Comparison of ENCODE assay signal across 9 cellular contexts in the genomic region with DNA sequence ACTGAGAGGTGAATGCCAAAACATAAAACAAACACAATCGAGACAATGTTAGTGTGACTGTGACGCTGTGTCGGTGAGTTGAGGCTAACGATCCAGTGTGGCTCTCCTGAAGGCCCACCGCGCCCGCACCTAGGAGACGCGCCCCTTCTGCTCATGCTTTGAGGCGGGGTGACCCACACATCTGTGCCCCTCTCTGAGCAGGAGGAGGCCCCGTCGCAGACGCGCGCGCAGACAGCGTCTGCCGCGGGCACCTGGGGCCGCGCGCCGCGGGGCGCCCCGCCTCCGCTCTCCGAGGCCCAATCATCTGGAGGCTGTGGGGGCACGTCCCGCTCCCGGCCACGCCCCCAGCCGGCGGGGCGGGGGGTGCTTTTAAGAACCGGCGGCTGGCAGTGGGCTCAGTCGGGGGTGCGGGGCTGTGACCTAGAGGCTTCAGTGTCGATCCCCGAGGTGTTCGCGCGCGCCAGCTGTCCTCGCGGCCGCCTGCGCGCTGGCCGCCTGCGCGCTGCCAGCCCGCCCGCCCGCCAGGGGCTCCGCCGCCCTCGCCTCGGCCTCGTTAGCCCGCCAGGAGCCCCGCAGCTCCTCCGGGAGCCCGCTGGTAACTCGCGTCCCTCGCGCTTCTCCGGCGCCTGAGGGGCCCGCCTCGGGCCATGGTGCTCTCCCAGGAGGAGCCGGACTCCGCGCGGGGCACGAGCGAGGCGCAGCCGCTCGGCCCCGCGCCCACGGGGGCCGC. TPM values are rescaled to one million over a fixed set of nuclear protein-coding genes. Genes with fewer than 3 reads are reported as not detected.
DNase-seq lines count a peak whose midpoint lies in the region; ATAC-seq lines count a peak whose summit lies in the region.
"Had no signal": no experiment of that assay in that cellular context is flagged by ENCODE, and none has a peak within 500 bp of the region (broad histone marks: within the 10 kb centered on the region; RNA-seq: fewer than 3 reads in every experiment).

TSS of gene SLC16A10 (plus strand) at position 398 of the 730 bp plus-strand sequence. CDS start at position 648, 250 bp downstream.

- POLR2A ChIA-PET in naive thymus-derived CD8-positive, alpha-beta T cell (lab: Charles Lee), result interaction anchor here (0.6 to 1.9 kb wide), 19 partner anchors 10 to 272 kb away, joined by 3 to 8 read pairs (median 5); partner anchors contain the start of genes AMD1 and CDK19

- H3K27me3 Mint-ChIP-seq in naive thymus-derived CD8-positive, alpha-beta T cell, result peaks cover 0 to 22% (median 0%) of the 10 kb centered on the region in 5 donors

- 1% methylated on average over 72 to 86 of the region's 86 CpGs for WGBS in esophagus, 2 donors

- no peaks in the 10 kb centered on the region for H3K9me3 Mint-ChIP-seq in naive thymus-derived CD8-positive, alpha-beta T cell

- peaks cover 0 to 6% of the 10 kb centered on the region in 2 donors for H3K27me3 ChIP-seq in esophagus (ENCODE audit: control insufficient read depth in 1 of 2, insufficient read depth in 2 of 2, low read length in 2 of 2)

- H3K4me1 ChIP-seq in esophagus (ENCODE audit: control insufficient read depth in 2 of 2, insufficient read depth in 2 of 2, low read length in 1 of 2), result no peaks in the 10 kb centered on the region

- peaks cover 23 to 45% (median 42%) of the 10 kb centered on the region in 4 donors for H3K4me1 Mint-ChIP-seq in naive thymus-derived CD8-positive, alpha-beta T cell

- H3K36me3 ChIP-seq in esophagus (ENCODE audit: control insufficient read depth in 2 of 2, insufficient read depth in 2 of 2, low read length in 1 of 2), result no peaks in the 10 kb centered on the region

- H3K27ac ChIP-seq in esophagus (ENCODE audit: low read depth in 2 of 2, low read length in 1 of 2), result no peak within 1 kb of the TSS

- peak within 1 kb of the TSS; percentile 77 to 96 (median 95) for H3K27ac Mint-ChIP-seq in naive thymus-derived CD8-positive, alpha-beta T cell

- H3K4me3 ChIP-seq in esophagus (ENCODE audit: low read depth in 1 of 2, low read length in 2 of 2), result peak within 1 kb of the TSS; percentile 48 to 67

- H3K9me3 ChIP-seq in esophagus (ENCODE audit: control insufficient read depth in 2 of 2, insufficient read depth in 1 of 2, low read depth in 1 of 2, low read length in 1 of 2), result no peaks in the 10 kb centered on the region

- DNase-seq in CMK (ENCODE audit: low read depth) (peak; percentile 49), NOMO-1 treated with DMSO at 0.1 percent for 48 hours (lab: John Stamatoyannopoulos, UW; ENCODE audit: unreplicated experiment) (peak; percentile 21), activated T-cell treated with anti-CD3 and anti-CD28 coated beads for 1 hour (ENCODE audit: low read depth) (peak; percentile 77)
- DNase-seq in naive thymus-derived CD8-positive, alpha-beta T cell, result peak; percentile 79 to 95 (median 92)
- peak; percentile 81 to 91 (median 90) for DNase-seq in stimulated activated naive CD4-positive, alpha-beta T cell (lab: John Stamatoyannopoulos, UW)

- no peaks in the 10 kb centered on the region for H3K36me3 Mint-ChIP-seq in naive thymus-derived CD8-positive, alpha-beta T cell

- H3K4me3 Mint-ChIP-seq in naive thymus-derived CD8-positive, alpha-beta T cell, result peak within 1 kb of the TSS; percentile 86 to 99 (median 94)

- peak; percentile 85 for ATAC-seq in GM19438 (IDR thresholded peaks at IDR 0.05; ENCODE audit: low read depth, unreplicated experiment)
- ATAC-seq in HG03565 (IDR thresholded peaks at IDR 0.05; ENCODE audit: unreplicated experiment), result peak; percentile 84
- ATAC-seq in naive thymus-derived CD8-positive, alpha-beta T cell, result peak; percentile 84 to 89

RNA-seq across cellular contexts. Expression of gene SLC16A10, which starts in this region (rescaled TPM):
- under 1 TPM; 0.18 to 0.41 TPM for polyA plus RNA-seq in esophagus
- total RNA-seq in naive thymus-derived CD8-positive, alpha-beta T cell, result 10 to 100 TPM; 24.7 to 26.1 TPM
- polyA plus RNA-seq in naive thymus-derived CD8-positive, alpha-beta T cell, result 10 to 100 TPM; 15.5 to 27.7 (median 20.0) TPM
- total RNA-seq: dermis microvascular lymphatic vessel endothelial cell had no signal

Comparison
In these comparisons a context has a peak if more than half of its experiments do, and no peak if none do; other contexts are left out.
1. RNA of gene SLC16A10 (polyA plus RNA-seq): 15.5 to 27.7 TPM in naive thymus-derived CD8-positive, alpha-beta T cell; 0.18 to 0.41 TPM in esophagus; every median in the first group is over 10 times any median in the second.
2. DNase-seq: peak in every context shown above with its lines; median percentile 92 in naive thymus-derived CD8-positive, alpha-beta T cell; 90 in stimulated activated naive CD4-positive, alpha-beta T cell; 77 in activated T-cell treated with anti-CD3 and anti-CD28 coated beads for 1 hour; 49 in CMK; 21 in NOMO-1 treated with DMSO at 0.1 percent for 48 hours.
3. Peak in every context shown above with its lines, with median percentiles within 50 percentile points of each other: ATAC-seq.